In the genomic region with DNA sequence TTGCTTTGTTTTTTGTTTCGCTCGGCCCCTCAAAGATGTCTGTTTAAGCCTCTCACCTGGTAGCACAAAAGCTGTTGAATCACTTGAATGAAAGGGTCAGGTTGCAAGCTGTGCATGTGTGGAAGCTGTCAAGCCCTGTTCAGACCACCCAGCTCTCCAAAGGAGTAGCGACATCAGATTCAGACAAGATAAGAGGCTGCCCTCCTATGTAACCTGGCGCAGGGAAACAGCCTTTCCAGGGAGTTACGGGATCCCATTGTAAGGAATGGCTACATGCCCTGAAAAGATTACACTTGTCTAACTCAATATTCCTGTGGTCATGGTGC, we compare ENCODE assay signal across 20 cellular contexts. TPM values are rescaled to one million over a fixed set of nuclear protein-coding genes. Genes with fewer than 3 reads are reported as not detected.
A peak's percentile ranks its signal among the peaks of the same experiment; 100 is the strongest.
DNase-seq lines count a peak whose midpoint lies in the region; ATAC-seq and TF ChIP-seq lines count a peak whose summit lies in the region.
"Had no signal": no experiment of that assay in that cellular context is flagged by ENCODE, and none has a peak within 500 bp of the region (broad histone marks: within the 10 kb centered on the region; RNA-seq: fewer than 3 reads in every experiment).

No MANE protein-coding gene starts in this region.

- H3K36me3 ChIP-seq in body of pancreas (replicated peaks in 1 of 2; ENCODE audit: insufficient read depth in 1 of 2, low read depth in 2 of 2), result no peaks in the 10 kb centered on the region
- H3K36me3 ChIP-seq: adrenal gland, colonic mucosa, tibial nerve had no signal

- H3K4me2 ChIP-seq in H9 (ENCODE audit: insufficient read depth, insufficient read length, low read length), result no peak overlapping the region

- no peaks in the 10 kb centered on the region for H4K20me1 ChIP-seq in H9 (ENCODE audit: control insufficient read depth, insufficient read depth, insufficient read length)

- TF ChIP-seq CTCF in H9 (conservative IDR thresholded peaks at IDR 0.05) (no peak), body of pancreas (IDR thresholded peaks at IDR 0.05) (no peak), nephron progenitor cell (IDR thresholded peaks at IDR 0.05) (no peak)

- peak overlapping the region in 2 of 3 experiments; percentile 5 to 27; a peak in 1 of 7 replicates for H3K27ac Mint-ChIP-seq in H9
- H3K27ac Mint-ChIP-seq in nephron progenitor cell, result peak overlapping the region; percentile 52
- H3K27ac Mint-ChIP-seq: activated T-helper 1 cell treated with anti-CD3 and anti-CD28 coated beads, Interleukin-12 subunit alpha, Interleukin-12 subunit beta, Interleukin-2, Interleukin-4 antibody, amounts not matched to agents 30 ng/mL and 10 ng/mL and 1 ng/mL, durations not matched to agents 14 hours and 24 hours and 36 hours; HFFc6; natural killer cell had no signal

- H4K8ac ChIP-seq in H9 (replicated peaks; ENCODE audit: insufficient read length, low read depth, low read length), result no peak overlapping the region

- H3K9me3 Mint-ChIP-seq in H9, result no peaks in the 10 kb centered on the region
- no peaks in the 10 kb centered on the region for H3K9me3 Mint-ChIP-seq in nephron progenitor cell
- H3K9me3 Mint-ChIP-seq: activated T-helper 1 cell treated with anti-CD3 and anti-CD28 coated beads, Interleukin-12 subunit alpha, Interleukin-12 subunit beta, Interleukin-2, Interleukin-4 antibody, amounts not matched to agents 30 ng/mL and 10 ng/mL and 1 ng/mL, durations not matched to agents 14 hours and 24 hours and 36 hours; natural killer cell had no signal

- H3K79me2 ChIP-seq in H9 (ENCODE audit: insufficient read depth, low read length), result no peaks in the 10 kb centered on the region

- no peak overlapping the region for H2AFZ ChIP-seq in H9 (ENCODE audit: low read length)

- no CpG with 5 or more reads among the region's 5 CpGs for WGBS in H9 (ENCODE audit: extremely low coverage, insufficient read length, low lambda C conversion rate)
- WGBS in body of pancreas, 2 donors, result 50 to 52% methylated on average over 4 to 5 of the region's 5 CpGs

- H3K79me1 ChIP-seq in H9 (ENCODE audit: insufficient read depth, low read depth, low read length, poor library complexity, severe bottlenecking), result no peaks in the 10 kb centered on the region

- H3K4ac ChIP-seq in H9 (ENCODE audit: low read depth, low read length), result no peak overlapping the region

- H3K27me3 Mint-ChIP-seq in H9 (ENCODE audit: low read depth) (no peaks in the 10 kb centered on the region), nephron progenitor cell (ENCODE audit: low read depth, poor library complexity) (no peaks in the 10 kb centered on the region)

- DNase-seq in DMS79 (lab: John Stamatoyannopoulos, UW), result peak; percentile 31
- peak; percentile 35 for DNase-seq in H9
- no peak for DNase-seq in body of pancreas
- peak; percentile 13 for DNase-seq in nephron progenitor cell
- DNase-seq in activated CD4-positive, alpha-beta T cell treated with anti-CD3 and anti-CD28 coated beads, Interleukin-2, amount 50 U/mL, for 1 hour, result no peak
- DNase-seq in RKO (ENCODE audit: low spot score), result no peak
- DNase-seq: activated CD4-positive, alpha-beta T cell treated with anti-CD3 and anti-CD28 coated beads, Interleukin-2, amount 50 U/mL, for 48 hours; adrenal gland; Calu3; colonic mucosa; HFFc6; Kasumi-1; left colon; natural killer cell; NCI-H146; SHP77; stimulated activated CD4-positive, alpha-beta T cell treated with anti-CD3 and anti-CD28 coated beads, Interleukin-4, amount 100 ng/mL, for 4 hours had no signal

- no peaks in the 10 kb centered on the region for H3K27me3 ChIP-seq in H9 (ENCODE audit: insufficient read depth, low read length)
- no peaks in the 10 kb centered on the region for H3K27me3 ChIP-seq in body of pancreas
- H3K27me3 ChIP-seq: adrenal gland, colonic mucosa, tibial nerve had no signal

- no peak overlapping the region for H2BK12ac ChIP-seq in H9 (ENCODE audit: insufficient read length, low read depth, low read length)

- no peak overlapping the region for H3T11ph ChIP-seq in H9 (ENCODE audit: low read length)

- H3K9me3 ChIP-seq in H9 (ENCODE audit: control insufficient read depth, low read depth, low read length) (no peaks in the 10 kb centered on the region), body of pancreas (no peaks in the 10 kb centered on the region)
- H3K9me3 ChIP-seq: adrenal gland, colonic mucosa, tibial nerve had no signal

- H4K5ac ChIP-seq in H9 (ENCODE audit: insufficient read length, low read depth, low read length), result no peak overlapping the region

- H3K23me2 ChIP-seq in H9 (ENCODE audit: insufficient read length, low read depth, low read length, poor library complexity, severe bottlenecking), result peaks cover 4% of the 10 kb centered on the region

- intact Hi-C loops in body of pancreas (cut with DNase I), result no loop called here

- H2BK20ac ChIP-seq in H9 (ENCODE audit: low read depth, low read length, poor library complexity, severe bottlenecking), result no peak overlapping the region

- no peak overlapping the region for H3K56ac ChIP-seq in H9 (ENCODE audit: insufficient read length, low read depth, low read length)

- H3K27ac ChIP-seq in H9 (ENCODE audit: insufficient read length, low read depth, low read length), result no peak overlapping the region
- peak overlapping the region; percentile 32 to 74 (median 72) for H3K27ac ChIP-seq in body of pancreas
- H3K27ac ChIP-seq: colonic mucosa had no signal

- no peak overlapping the region for H2BK120ac ChIP-seq in H9 (ENCODE audit: low read depth, low read length, poor library complexity, severe bottlenecking)

- no peak overlapping the region for H3K14ac ChIP-seq in H9 (ENCODE audit: insufficient read depth, low read length)

- no peak for ATAC-seq in body of pancreas
- ATAC-seq in HG02588 (IDR thresholded peaks at IDR 0.05; ENCODE audit: unreplicated experiment), result no peak
- ATAC-seq: natural killer cell had no signal

- no peak overlapping the region for H3K9ac ChIP-seq in H9 (ENCODE audit: extremely low read depth, insufficient read length, low read length)

- TF ChIP-seq POLR2A in body of pancreas (IDR thresholded peaks at IDR 0.05), result no peak

- H3K36me3 Mint-ChIP-seq in H9 (ENCODE audit: insufficient read depth in 1 of 3, low read depth in 3 of 3), result no peaks in the 10 kb centered on the region
- peaks cover 12% of the 10 kb centered on the region for H3K36me3 Mint-ChIP-seq in nephron progenitor cell (ENCODE audit: low read depth)
- H3K36me3 Mint-ChIP-seq: natural killer cell had no signal

- H2BK15ac ChIP-seq in H9 (ENCODE audit: low read depth, low read length), result no peak overlapping the region

- no peak overlapping the region for H3K23ac ChIP-seq in H9 (ENCODE audit: insufficient read length, low read depth, low read length)

- H2BK5ac ChIP-seq in H9 (ENCODE audit: insufficient read length, low read length), result no peak overlapping the region

- H4K91ac ChIP-seq in H9 (ENCODE audit: insufficient read length, low read depth, low read length), result no peak overlapping the region

- H3K4me3 Mint-ChIP-seq in H9 (no peak overlapping the region), nephron progenitor cell (no peak overlapping the region)
- H3K4me3 Mint-ChIP-seq: activated T-helper 1 cell treated with anti-CD3 and anti-CD28 coated beads, Interleukin-12 subunit alpha, Interleukin-12 subunit beta, Interleukin-2, Interleukin-4 antibody, amounts not matched to agents 30 ng/mL and 10 ng/mL and 1 ng/mL, durations not matched to agents 14 hours and 24 hours and 36 hours; HFFc6; natural killer cell had no signal

- H3K4me3 ChIP-seq in body of pancreas, result no peak overlapping the region
- H3K4me3 ChIP-seq: colonic mucosa, tibial nerve had no signal

- H3K4me1 Mint-ChIP-seq in H9 (peaks cover 23 to 30% of the 10 kb centered on the region in 2 experiments), nephron progenitor cell (peaks cover 20% of the 10 kb centered on the region)
- H3K4me1 Mint-ChIP-seq: natural killer cell had no signal

- H3K4me1 ChIP-seq in H9 (ENCODE audit: insufficient read depth, low read length) (peaks cover 11% of the 10 kb centered on the region), body of pancreas (peaks cover 79% of the 10 kb centered on the region)
- H3K4me1 ChIP-seq: adrenal gland had no signal

- H3K18ac ChIP-seq in H9 (ENCODE audit: insufficient read length, low read depth, low read length), result no peak overlapping the region

- H2AK5ac ChIP-seq in H9 (ENCODE audit: insufficient read length, low read length), result no peak overlapping the region

RNA-seq across cellular contexts. Expression of gene FREM1, which starts 2.9 kb away (rescaled TPM):
- total RNA-seq in H9 (2021), result 0.35 and 0.44 TPM in 2 replicates
- 10 to 100 TPM in 1 of 2 donors, 1 to 10 TPM in 1; 9.1 to 19.1 TPM for total RNA-seq in body of pancreas
- total RNA-seq: activated T-helper 1 cell treated with anti-CD3 and anti-CD28 coated beads, Interleukin-12 subunit alpha, Interleukin-12 subunit beta, Interleukin-2, Interleukin-4 antibody, amounts not matched to agents 30 ng/mL and 10 ng/mL and 1 ng/mL, durations not matched to agents 14 hours and 24 hours and 36 hours; Calu3 had no signal

Comparison
In these comparisons a context has a peak if more than half of its experiments do, and no peak if none do; other contexts are left out.
1. DNase-seq: peak in DMS79 (single experiment), H9 (single experiment) and nephron progenitor cell (single experiment); none in body of pancreas (0 of 4), activated CD4-positive, alpha-beta T cell treated with anti-CD3 and anti-CD28 coated beads, Interleukin-2, amount 50 U/mL, for 1 hour (single experiment) and RKO (single experiment).